Comparison of ENCODE assay signal across 19 cellular contexts in genomic region chr16:55204094-55204493, GRCh38.
DNase-seq lines count a peak whose midpoint lies in the region; ATAC-seq, FAIRE-seq and TF ChIP-seq lines count a peak whose summit lies in the region.
"Had no signal": no experiment of that assay in that cellular context is flagged by ENCODE, and none has a peak within 500 bp of the region (broad histone marks: within the 10 kb centered on the region; RNA-seq: fewer than 3 reads in every experiment).

No MANE protein-coding gene starts in this region.

- no peaks in the 10 kb centered on the region for H4K20me1 ChIP-seq in GM12878 (ENCODE audit: control insufficient read depth, insufficient read depth)

- H3K9me3 ChIP-seq in GM12878 (replicated peaks; ENCODE audit: control insufficient read depth, insufficient read depth, low read length), result no peaks in the 10 kb centered on the region

- DNase-seq in GM18507 (ENCODE audit: extremely low spot score, insufficient read length, low read depth), result peak; percentile 9
- DNase-seq in NOMO-1 (lab: John Stamatoyannopoulos, UW; ENCODE audit: unreplicated experiment in 2 of 2), result peak; percentile 18 to 57
- no peak for DNase-seq in GM12878 (ENCODE audit: low read depth, low spot score)
- DNase-seq in GM19238 (ENCODE audit: insufficient read length, low spot score), result no peak
- no peak for DNase-seq in GM19240 (ENCODE audit: insufficient read length, low spot score)
- DNase-seq: HFFc6, NCI-H1092 treated with DMSO at 0.1 percent for 48 hours, NCI-H1694, NCI-H2107, NCI-H2227 treated with DMSO at 0.1 percent for 48 hours, NCI-H524, SHP77, T-helper 2 cell had no signal

- in situ Hi-C loops in GM12878 (cut with MboI), result no loop called here

- CTCF ChIA-PET in GM12878 (lab: Yijun Ruan, JAX), result no interaction called here

- TF ChIP-seq POLR2A in GM12878 (IDR thresholded peaks at IDR 0.05; ENCODE audit: low read depth, low read length), result no peak

- ATAC-seq in HG02759 (IDR thresholded peaks at IDR 0.05; ENCODE audit: unreplicated experiment) (peak; percentile 52), GM12878 (peak; percentile 23; the same call in 2 of the 3 replicates), HG03342 (IDR thresholded peaks at IDR 0.05; ENCODE audit: unreplicated experiment) (no peak), GM21423 (IDR thresholded peaks at IDR 0.05; ENCODE audit: unreplicated experiment) (no peak)

- RAD21 ChIA-PET in GM12878 (lab: Charles Lee; ENCODE audit: unreplicated experiment), result no interaction called here

- no peak overlapping the region for H3K27ac ChIP-seq in GM12878 (ENCODE audit: control insufficient read depth, insufficient read depth)
- H3K27ac ChIP-seq: HL-60 had no signal

- intact Hi-C loops in GM12878 (cut with micrococcal nuclease; ENCODE audit: unreplicated experiment), result no loop called here

- BruUV-seq in GM12878 (replicated peaks; lab: Mats Ljungman, UMichigan), result no TSS peak

- TF ChIP-seq RAD21 in GM12878 (IDR thresholded peaks at IDR 0.05; ENCODE audit: insufficient read depth, low read depth, low read length), result no peak

- SMC1A ChIA-PET in GM12878 (lab: Charles Lee; ENCODE audit: uncharacterized antibody, unreplicated experiment), result no interaction called here

- FAIRE-seq in GM18507 (lab: Jason Lieb, UNC) (peak; percentile 71), GM12878 (lab: Jason Lieb, UNC) (no peak)
- FAIRE-seq: H54, HTR-8/SVneo had no signal

- no peaks in the 10 kb centered on the region for H3K27me3 ChIP-seq in GM12878 (replicated peaks in 1 of 2; ENCODE audit: control insufficient read depth in 2 of 2, insufficient read depth in 2 of 2, low read length in 1 of 2)

- H2AFZ ChIP-seq in GM12878 (ENCODE audit: control insufficient read depth, low read depth, low read length), result no peak overlapping the region

- H3K79me2 ChIP-seq in GM12878 (ENCODE audit: control insufficient read depth, insufficient read depth, low read length), result no peaks in the 10 kb centered on the region

- POLR2A ChIA-PET in GM12878 (lab: Charles Lee), result no interaction called here

- H3K36me3 ChIP-seq in GM12878 (ENCODE audit: control insufficient read depth in 2 of 2, insufficient read depth in 2 of 2, low read length in 1 of 2), result no peaks in the 10 kb centered on the region

- no peak overlapping the region for H3K4me3 ChIP-seq in GM12878

- H3K9ac ChIP-seq in GM12878 (ENCODE audit: control insufficient read depth, insufficient read depth, low read length), result no peak overlapping the region

- no peak for TF ChIP-seq CTCF in GM12878 (IDR thresholded peaks at IDR 0.05 in 2 of 3, conservative IDR thresholded peaks at IDR 0.05 in 1 of 3; ENCODE audit: control insufficient read depth in 2 of 3, extremely low read depth in 1 of 3, insufficient read depth in 1 of 3, low read depth in 3 of 3, low read length in 3 of 3)

- 0% methylated on average over 1 of the region's 1 CpG for WGBS in GM12878 (ENCODE audit: insufficient coverage, insufficient replicate concordance, low lambda C conversion rate, missing lambda C conversion rate)

- no peak overlapping the region for H3K4me2 ChIP-seq in GM12878 (ENCODE audit: control insufficient read depth, insufficient read depth)

- no peaks in the 10 kb centered on the region for H3K4me1 ChIP-seq in GM12878 (ENCODE audit: control insufficient read depth, insufficient read depth, low read length)

- no peak for TF ChIP-seq EP300 in GM12878 (IDR thresholded peaks at IDR 0.05; ENCODE audit: borderline replicate concordance in 1 of 2, control insufficient read depth in 1 of 2, low read depth in 2 of 2, low read length in 2 of 2)

TF ChIP-seq in GM12878, 131 proteins besides CTCF, POLR2A, EP300 and RAD21:
- TF ChIP-seq, protein P1, sequence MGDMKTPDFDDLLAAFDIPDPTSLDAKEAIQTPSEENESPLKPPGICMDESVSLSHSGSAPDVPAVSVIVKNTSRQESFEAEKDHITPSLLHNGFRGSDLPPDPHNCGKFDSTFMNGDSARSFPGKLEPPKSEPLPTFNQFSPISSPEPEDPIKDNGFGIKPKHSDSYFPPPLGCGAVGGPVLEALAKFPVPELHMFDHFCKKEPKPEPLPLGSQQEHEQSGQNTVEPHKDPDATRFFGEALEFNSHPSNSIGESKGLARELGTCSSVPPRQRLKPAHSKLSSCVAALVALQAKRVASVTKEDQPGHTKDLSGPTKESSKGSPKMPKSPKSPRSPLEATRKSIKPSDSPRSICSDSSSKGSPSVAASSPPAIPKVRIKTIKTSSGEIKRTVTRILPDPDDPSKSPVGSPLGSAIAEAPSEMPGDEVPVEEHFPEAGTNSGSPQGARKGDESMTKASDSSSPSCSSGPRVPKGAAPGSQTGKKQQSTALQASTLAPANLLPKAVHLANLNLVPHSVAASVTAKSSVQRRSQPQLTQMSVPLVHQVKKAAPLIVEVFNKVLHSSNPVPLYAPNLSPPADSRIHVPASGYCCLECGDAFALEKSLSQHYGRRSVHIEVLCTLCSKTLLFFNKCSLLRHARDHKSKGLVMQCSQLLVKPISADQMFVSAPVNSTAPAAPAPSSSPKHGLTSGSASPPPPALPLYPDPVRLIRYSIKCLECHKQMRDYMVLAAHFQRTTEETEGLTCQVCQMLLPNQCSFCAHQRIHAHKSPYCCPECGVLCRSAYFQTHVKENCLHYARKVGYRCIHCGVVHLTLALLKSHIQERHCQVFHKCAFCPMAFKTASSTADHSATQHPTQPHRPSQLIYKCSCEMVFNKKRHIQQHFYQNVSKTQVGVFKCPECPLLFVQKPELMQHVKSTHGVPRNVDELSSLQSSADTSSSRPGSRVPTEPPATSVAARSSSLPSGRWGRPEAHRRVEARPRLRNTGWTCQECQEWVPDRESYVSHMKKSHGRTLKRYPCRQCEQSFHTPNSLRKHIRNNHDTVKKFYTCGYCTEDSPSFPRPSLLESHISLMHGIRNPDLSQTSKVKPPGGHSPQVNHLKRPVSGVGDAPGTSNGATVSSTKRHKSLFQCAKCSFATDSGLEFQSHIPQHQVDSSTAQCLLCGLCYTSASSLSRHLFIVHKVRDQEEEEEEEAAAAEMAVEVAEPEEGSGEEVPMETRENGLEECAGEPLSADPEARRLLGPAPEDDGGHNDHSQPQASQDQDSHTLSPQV (IDR thresholded peaks at IDR 0.05), result no peak
- TF ChIP-seq IKZF1 (conservative IDR thresholded peaks at IDR 0.05) (0 out of 2 replicates have a peak, but pooled peaks have one; percentile 12), PAX5 (IDR thresholded peaks at IDR 0.05; ENCODE audit: borderline replicate concordance, low read depth, low read length) (no peak)

Comparison
In these comparisons a context has a peak if more than half of its experiments do, and no peak if none do; other contexts are left out.
1. DNase-seq: peak in GM18507 (single experiment) and NOMO-1 (2 of 2); none in GM12878 (single experiment), GM19238 (single experiment) and GM19240 (single experiment).
2. ATAC-seq: peak in HG02759 (single experiment) and GM12878 (single experiment); none in HG03342 (single experiment) and GM21423 (single experiment).